Comparison of ENCODE assay signal across 8 cellular contexts in the genomic region with DNA sequence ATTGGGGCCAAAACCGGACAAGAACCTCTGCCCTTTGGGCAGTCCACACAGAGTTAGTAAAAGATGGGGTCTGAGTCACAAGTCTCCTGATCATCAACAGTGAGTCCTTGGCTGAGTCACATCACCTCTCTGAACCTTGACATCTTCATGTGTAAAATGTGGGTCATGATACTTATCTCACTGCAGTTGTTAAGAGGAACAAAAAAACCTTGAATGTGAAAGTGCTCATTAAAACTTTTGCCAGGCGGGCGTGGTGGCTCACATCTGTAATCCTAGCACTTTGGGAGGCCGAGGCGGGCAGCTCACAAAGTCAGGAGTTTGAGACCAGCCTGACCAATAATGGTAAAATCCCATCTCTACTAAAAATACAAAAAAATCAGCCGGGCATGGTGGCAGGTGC. TPM values are rescaled to one million over a fixed set of nuclear protein-coding genes. Genes with fewer than 3 reads are reported as not detected.
DNase-seq lines count a peak whose midpoint lies in the region; ATAC-seq, FAIRE-seq and TF ChIP-seq lines count a peak whose summit lies in the region.
"Had no signal": no experiment of that assay in that cellular context is flagged by ENCODE, and none has a peak within 500 bp of the region (broad histone marks: within the 10 kb centered on the region; RNA-seq: fewer than 3 reads in every experiment).

No MANE protein-coding gene starts in this region.

- no peaks in the 10 kb centered on the region for H3K9me1 ChIP-seq in K562 (ENCODE audit: control insufficient read depth, insufficient read depth, low read length)

- peak; percentile 9; the same call in 1 of the 2 replicates for TF ChIP-seq EP300 in K562 (IDR thresholded peaks at IDR 0.05; ENCODE audit: low read length)
- TF ChIP-seq EP300 in tibial nerve (IDR thresholded peaks at IDR 0.05), result no peak

- no peak overlapping the region for H3K9ac ChIP-seq in K562 (ENCODE audit: insufficient read depth in 1 of 2, low read depth in 2 of 2, low read length in 2 of 2)

- H3K4me2 ChIP-seq in K562 (ENCODE audit: insufficient read depth, low read length), result no peak overlapping the region

- DNase-seq in activated CD4-positive, alpha-beta T cell treated with anti-CD3 and anti-CD28 coated beads, Interleukin-2, amount 10 ng/mL, durations not matched to agents 24 days and 14 days, result no peak
- no peak for DNase-seq in activated CD4-positive, alpha-beta T cell treated with anti-CD3 and anti-CD28 coated beads, Interleukin-2, amount 50 U/mL, for 1 hour
- DNase-seq in K562 (ENCODE audit: extremely low read depth in 1 of 4, low spot score in 3 of 4) (peak in 2 of 4 experiments; percentile 44 to 58), tibial nerve (ENCODE audit: low spot score in 2 of 2) (no peak)
- DNase-seq: foreskin melanocyte had no signal

- ATAC-seq in K562, result peak; percentile 55; the same call in 2 of the 3 replicates
- ATAC-seq in stimulated activated memory B cell treated with anti-CD40 and anti-IgM and Interleukin-4, amounts not matched to agents 10 μg/mL and 1 μg/mL and 100 μg/mL, for 72 hours, result peak; percentile 50
- no peak for ATAC-seq in HG03520 (IDR thresholded peaks at IDR 0.05; ENCODE audit: unreplicated experiment)

- BruUV-seq in K562 (replicated peaks; lab: Mats Ljungman, UMichigan), result no TSS peak

- in situ Hi-C loops in K562 (cut with MboI), result no loop called here

- H3K27me3 ChIP-seq in K562 (ENCODE audit: control insufficient read depth in 2 of 2, insufficient read depth in 2 of 2, low read length in 2 of 2) (no peaks in the 10 kb centered on the region), tibial nerve (no peaks in the 10 kb centered on the region)

- H3K4me3 ChIP-seq in K562, result no peak overlapping the region
- H3K4me3 ChIP-seq in tibial nerve, result no peak overlapping the region

- CTCF ChIA-PET in K562 (lab: Yijun Ruan, JAX; ENCODE audit: low intra/inter-chr PET ratio), result no interaction called here

- intact Hi-C loops in activated CD4-positive, alpha-beta T cell treated with anti-CD3 and anti-CD28 coated beads, Interleukin-2, amount 10 ng/mL, durations not matched to agents 24 days and 14 days (cut with micrococcal nuclease), result no loop called here
- intact Hi-C loops in K562 (cut with micrococcal nuclease), result no loop called here

- no peaks in the 10 kb centered on the region for H4K20me1 ChIP-seq in K562 (replicated peaks; ENCODE audit: control insufficient read depth, insufficient read depth, low read length)

- TF ChIP-seq RAD21 in K562 (CRISPR knock-in tag; conservative IDR thresholded peaks at IDR 0.05 in 1 of 2, IDR thresholded peaks at IDR 0.05 in 1 of 2), result no peak

- no peaks in the 10 kb centered on the region for H3K27me3 Mint-ChIP-seq in activated CD4-positive, alpha-beta T cell treated with anti-CD3 and anti-CD28 coated beads, Interleukin-2, amount 10 ng/mL, durations not matched to agents 24 days and 14 days
- H3K27me3 Mint-ChIP-seq in stimulated activated memory B cell treated with anti-CD40 and anti-IgM and Interleukin-4, amounts not matched to agents 10 μg/mL and 1 μg/mL and 100 μg/mL, for 72 hours, result no peaks in the 10 kb centered on the region

- TF ChIP-seq POLR2A in K562 (conservative IDR thresholded peaks at IDR 0.05) (no peak), tibial nerve (IDR thresholded peaks at IDR 0.05) (no peak)

- no peaks in the 10 kb centered on the region for H3K9me3 Mint-ChIP-seq in activated CD4-positive, alpha-beta T cell treated with anti-CD3 and anti-CD28 coated beads, Interleukin-2, amount 10 ng/mL, durations not matched to agents 24 days and 14 days
- H3K9me3 Mint-ChIP-seq in stimulated activated memory B cell treated with anti-CD40 and anti-IgM and Interleukin-4, amounts not matched to agents 10 μg/mL and 1 μg/mL and 100 μg/mL, for 72 hours, result no peaks in the 10 kb centered on the region

- H2AFZ ChIP-seq in K562 (ENCODE audit: low read depth, low read length), result no peak overlapping the region

- H3K4me3 Mint-ChIP-seq in activated CD4-positive, alpha-beta T cell treated with anti-CD3 and anti-CD28 coated beads, Interleukin-2, amount 10 ng/mL, durations not matched to agents 24 days and 14 days, result no peak overlapping the region
- no peak overlapping the region for H3K4me3 Mint-ChIP-seq in stimulated activated memory B cell treated with anti-CD40 and anti-IgM and Interleukin-4, amounts not matched to agents 10 μg/mL and 1 μg/mL and 100 μg/mL, for 72 hours

- H3K36me3 ChIP-seq in K562 (ENCODE audit: control insufficient read depth, insufficient read depth, low read length) (no peaks in the 10 kb centered on the region), tibial nerve (no peaks in the 10 kb centered on the region)

- POLR2A ChIA-PET in K562 (lab: Yijun Ruan, JAX), result interaction anchor here (0.7 to 1.2 kb wide), 2 partner anchors 18 to 19 kb away, joined by 3 read pairs; partner anchors contain the start of gene S100A14

- H3K4me1 Mint-ChIP-seq in activated CD4-positive, alpha-beta T cell treated with anti-CD3 and anti-CD28 coated beads, Interleukin-2, amount 10 ng/mL, durations not matched to agents 24 days and 14 days, result peaks cover 19% of the 10 kb centered on the region
- H3K4me1 Mint-ChIP-seq in stimulated activated memory B cell treated with anti-CD40 and anti-IgM and Interleukin-4, amounts not matched to agents 10 μg/mL and 1 μg/mL and 100 μg/mL, for 72 hours, result peaks cover 35% of the 10 kb centered on the region

- FAIRE-seq in K562 (lab: Jason Lieb, UNC), result peak; percentile 80

- TF ChIP-seq CTCF in K562 (IDR thresholded peaks at IDR 0.05 in 2 of 3, conservative IDR thresholded peaks at IDR 0.05 in 1 of 3; ENCODE audit: insufficient read depth in 2 of 3, low read depth in 1 of 3, low read length in 3 of 3), result no peak
- TF ChIP-seq CTCF in tibial nerve (IDR thresholded peaks at IDR 0.05), result no peak

- WGBS in K562 (ENCODE audit: insufficient coverage, low coverage, missing lambda C conversion rate), result 19% methylated on average over 6 of the region's 6 CpGs
- 86% methylated on average over 6 of the region's 6 CpGs for WGBS in tibial nerve, 2 donors

- no peaks in the 10 kb centered on the region for H3K36me3 Mint-ChIP-seq in activated CD4-positive, alpha-beta T cell treated with anti-CD3 and anti-CD28 coated beads, Interleukin-2, amount 10 ng/mL, durations not matched to agents 24 days and 14 days (ENCODE audit: low read depth)
- H3K36me3 Mint-ChIP-seq in stimulated activated memory B cell treated with anti-CD40 and anti-IgM and Interleukin-4, amounts not matched to agents 10 μg/mL and 1 μg/mL and 100 μg/mL, for 72 hours, result no peaks in the 10 kb centered on the region

- peaks cover 0 to 2% of the 10 kb centered on the region in 2 experiments; a peak in 2 of 5 replicates for H3K4me1 ChIP-seq in K562 (replicated peaks in 1 of 2; ENCODE audit: control insufficient read depth in 2 of 2, insufficient read depth in 2 of 2, low read length in 2 of 2)
- H3K4me1 ChIP-seq in tibial nerve, result peaks cover 0 to 17% (median 2%) of the 10 kb centered on the region in 4 donors

- H3K79me2 ChIP-seq in K562 (ENCODE audit: control insufficient read depth, insufficient read depth, low read length), result no peaks in the 10 kb centered on the region

- H3K27ac Mint-ChIP-seq in activated CD4-positive, alpha-beta T cell treated with anti-CD3 and anti-CD28 coated beads, Interleukin-2, amount 10 ng/mL, durations not matched to agents 24 days and 14 days, result peak overlapping the region; percentile 77
- peak overlapping the region; percentile 97 for H3K27ac Mint-ChIP-seq in stimulated activated memory B cell treated with anti-CD40 and anti-IgM and Interleukin-4, amounts not matched to agents 10 μg/mL and 1 μg/mL and 100 μg/mL, for 72 hours

- H3K27ac ChIP-seq in K562 (ENCODE audit: extremely low read depth, low read depth, low read length) (no peak overlapping the region), tibial nerve (no peak overlapping the region)

- H3K9me3 ChIP-seq in K562 (replicated peaks; ENCODE audit: control insufficient read depth, insufficient read depth, low read depth, low read length), result no peaks in the 10 kb centered on the region
- H3K9me3 ChIP-seq in tibial nerve, result no peaks in the 10 kb centered on the region

RNA-seq across cellular contexts. Expression of gene S100A16, which starts 15.7 kb away (rescaled TPM):
- not detected in 2 replicates for total RNA-seq in activated CD4-positive, alpha-beta T cell treated with anti-CD3 and anti-CD28 coated beads, Interleukin-2, amount 10 ng/mL, durations not matched to agents 24 days and 14 days
- 0.65 and 1.3 TPM in 2 replicates for total RNA-seq in K562 (2011; cell fraction: chromatin; rRNA removed; ENCODE audit: low replicate concordance)
- total RNA-seq in K562 (2011; cell fraction: nucleolus; rRNA removed), result 0.92 and 1.3 TPM in 2 replicates
- 0.59 and 0.69 TPM in 2 replicates for total RNA-seq in K562 (2011; cell fraction: nucleoplasm; rRNA removed)
- total RNA-seq in K562 (2014; rRNA removed) (1.6 and 2.8 TPM in 2 replicates), K562 (2014; rRNA removed; fragmentation: Illumina TruSeq; extraction: Trizol) (1.4 and 2.4 TPM in 2 replicates), K562 (2015; rRNA removed; fragmentation: Illumina TruSeq; extraction: Trizol) (1.8 and 2.2 TPM in 2 replicates), K562 (2021) (3.2 and 4.3 TPM in 2 replicates), tibial nerve (100 to 1,000 TPM in 2 of 4 donors, 10 to 100 TPM in 2; 45.5 to 120 (median 77.1) TPM)
- polyA plus RNA-seq in K562 (2011; rRNA removed) (2.1 and 6.1 TPM in 2 replicates), K562 (2014; fragmentation: Illumina TruSeq; extraction: Trizol) (4.8 and 6.1 TPM in 2 replicates), K562 (2014; fragmentation: Nextera tagmentation; extraction: Ambion mirVana) (1 to 10 TPM; 2.0 to 5.0 TPM), K562 (2014; rRNA removed) (6.9 and 9.0 TPM in 2 replicates)
- polyA plus RNA-seq in K562 (2011; cell fraction: cytosol; rRNA removed), result 2.9 and 14.8 TPM in 2 replicates
- 0.81 and 4.1 TPM in 2 replicates for polyA plus RNA-seq in K562 (2011; cell fraction: nucleus; rRNA removed)
- polyA plus RNA-seq in K562 (2012), result 4.6 and 5.8 TPM in 2 replicates
- 0.63 and 1.3 TPM in 2 replicates for polyA minus RNA-seq in K562 (2011; rRNA and poly(A)+ RNA removed)
- 5.4 and 6.1 TPM in 2 replicates for polyA minus RNA-seq in K562 (2011; cell fraction: cytosol; rRNA and poly(A)+ RNA removed)
- 0.33 and 1.9 TPM in 2 replicates for polyA minus RNA-seq in K562 (2011; cell fraction: nucleus; rRNA and poly(A)+ RNA removed)
- polyA plus RNA-seq: neural cell had no signal

RNA-seq across cellular contexts. Expression of gene S100A14, which starts 18.9 kb away (rescaled TPM):
- not detected in 2 replicates for total RNA-seq in activated CD4-positive, alpha-beta T cell treated with anti-CD3 and anti-CD28 coated beads, Interleukin-2, amount 10 ng/mL, durations not matched to agents 24 days and 14 days
- total RNA-seq in K562 (2011; cell fraction: chromatin; rRNA removed; ENCODE audit: low replicate concordance), result 0.51 TPM in 1 of 2 replicates, not detected in the other
- 1.5 TPM in 1 of 2 replicates, not detected in the other for total RNA-seq in K562 (2011; cell fraction: nucleolus; rRNA removed)
- total RNA-seq in K562 (2011; cell fraction: nucleoplasm; rRNA removed), result not detected in 2 replicates
- total RNA-seq in K562 (2014; rRNA removed) (0.41 TPM in 1 of 2 replicates, not detected in the other), K562 (2014; rRNA removed; fragmentation: Illumina TruSeq; extraction: Trizol) (0.15 TPM in 1 of 2 replicates, not detected in the other), K562 (2015; rRNA removed; fragmentation: Illumina TruSeq; extraction: Trizol) (not detected in 2 replicates), K562 (2021) (0.24 and 0.25 TPM in 2 replicates), tibial nerve (10 to 100 TPM in 1 of 4 donors, not detected in 3; 15.3 TPM)
- polyA plus RNA-seq in K562 (2011; rRNA removed) (0.24 TPM in 1 of 2 replicates, not detected in the other), K562 (2014; fragmentation: Illumina TruSeq; extraction: Trizol) (0.52 TPM in 1 of 2 replicates, not detected in the other), K562 (2014; fragmentation: Nextera tagmentation; extraction: Ambion mirVana) (under 1 TPM in 1 of 2 experiments, not detected in 1; 0.10 TPM), K562 (2014; rRNA removed) (0.59 and 0.64 TPM in 2 replicates)
- 0.07 and 0.21 TPM in 2 replicates for polyA plus RNA-seq in K562 (2011; cell fraction: cytosol; rRNA removed)
- 0.27 and 0.64 TPM in 2 replicates for polyA plus RNA-seq in K562 (2011; cell fraction: nucleus; rRNA removed)
- polyA plus RNA-seq in K562 (2012), result 0.15 and 0.20 TPM in 2 replicates
- 0.21 TPM in 1 of 2 replicates, not detected in the other for polyA minus RNA-seq in K562 (2011; rRNA and poly(A)+ RNA removed)
- polyA minus RNA-seq in K562 (2011; cell fraction: cytosol; rRNA and poly(A)+ RNA removed), result not detected in 2 replicates
- not detected in 2 replicates for polyA minus RNA-seq in K562 (2011; cell fraction: nucleus; rRNA and poly(A)+ RNA removed)
- polyA plus RNA-seq: neural cell had no signal

RNA-seq across cellular contexts. Expression of gene S100A13, which starts 30.1 kb away (rescaled TPM):
- 3.1 and 3.2 TPM in 2 replicates for total RNA-seq in activated CD4-positive, alpha-beta T cell treated with anti-CD3 and anti-CD28 coated beads, Interleukin-2, amount 10 ng/mL, durations not matched to agents 24 days and 14 days
- 24.7 and 50.2 TPM in 2 replicates for total RNA-seq in K562 (2011; cell fraction: chromatin; rRNA removed; ENCODE audit: low replicate concordance)
- total RNA-seq in K562 (2011; cell fraction: nucleolus; rRNA removed), result 28.6 and 31.2 TPM in 2 replicates
- 27.3 and 31.8 TPM in 2 replicates for total RNA-seq in K562 (2011; cell fraction: nucleoplasm; rRNA removed)
- total RNA-seq in K562 (2014; rRNA removed) (48.8 and 58.0 TPM in 2 replicates), K562 (2014; rRNA removed; fragmentation: Illumina TruSeq; extraction: Trizol) (45.6 and 53.8 TPM in 2 replicates), K562 (2015; rRNA removed; fragmentation: Illumina TruSeq; extraction: Trizol) (46.5 and 49.2 TPM in 2 replicates), K562 (2021) (41.9 and 43.3 TPM in 2 replicates), tibial nerve (100 to 1,000 TPM in 3 of 4 donors, 10 to 100 TPM in 1; 74.4 to 151 (median 121) TPM)
- polyA plus RNA-seq in K562 (2011; rRNA removed) (82.1 and 112 TPM in 2 replicates), K562 (2014; fragmentation: Illumina TruSeq; extraction: Trizol) (46.5 and 51.4 TPM in 2 replicates), K562 (2014; fragmentation: Nextera tagmentation; extraction: Ambion mirVana) (100 to 1,000 TPM; 128 to 129 TPM), K562 (2014; rRNA removed) (101 and 114 TPM in 2 replicates)
- 76.6 and 95.8 TPM in 2 replicates for polyA plus RNA-seq in K562 (2011; cell fraction: cytosol; rRNA removed)
- 77.0 and 81.9 TPM in 2 replicates for polyA plus RNA-seq in K562 (2011; cell fraction: nucleus; rRNA removed)
- polyA plus RNA-seq in K562 (2012), result 90.6 and 94.3 TPM in 2 replicates
- 26.7 and 43.1 TPM in 2 replicates for polyA minus RNA-seq in K562 (2011; rRNA and poly(A)+ RNA removed)
- 9.8 and 13.9 TPM in 2 replicates for polyA minus RNA-seq in K562 (2011; cell fraction: cytosol; rRNA and poly(A)+ RNA removed)
- 8.0 and 9.2 TPM in 2 replicates for polyA minus RNA-seq in K562 (2011; cell fraction: nucleus; rRNA and poly(A)+ RNA removed)

RNA-seq across cellular contexts. Expression of gene S100A1, which starts 31.0 kb away (rescaled TPM):
- not detected in 2 replicates for total RNA-seq in activated CD4-positive, alpha-beta T cell treated with anti-CD3 and anti-CD28 coated beads, Interleukin-2, amount 10 ng/mL, durations not matched to agents 24 days and 14 days
- total RNA-seq in K562 (2011; cell fraction: chromatin; rRNA removed; ENCODE audit: low replicate concordance), result 3.4 and 6.9 TPM in 2 replicates
- total RNA-seq in K562 (2011; cell fraction: nucleolus; rRNA removed), result 4.8 and 6.3 TPM in 2 replicates
- 5.9 and 8.4 TPM in 2 replicates for total RNA-seq in K562 (2011; cell fraction: nucleoplasm; rRNA removed)
- total RNA-seq in K562 (2014; rRNA removed) (16.1 and 22.4 TPM in 2 replicates), K562 (2014; rRNA removed; fragmentation: Illumina TruSeq; extraction: Trizol) (4.6 and 5.7 TPM in 2 replicates), K562 (2015; rRNA removed; fragmentation: Illumina TruSeq; extraction: Trizol) (7.9 TPM in 2 replicates), K562 (2021) (12.7 and 14.1 TPM in 2 replicates), tibial nerve (100 to 1,000 TPM in 1 of 4 donors, 10 to 100 TPM in 3; 41.4 to 102 (median 69.2) TPM)
- polyA plus RNA-seq in K562 (2011; rRNA removed) (27.3 and 30.1 TPM in 2 replicates), K562 (2014; fragmentation: Illumina TruSeq; extraction: Trizol) (14.4 and 15.0 TPM in 2 replicates), K562 (2014; fragmentation: Nextera tagmentation; extraction: Ambion mirVana) (under 1 TPM; 0.44 to 0.53 TPM), K562 (2014; rRNA removed) (24.4 and 27.1 TPM in 2 replicates)
- 46.4 and 48.5 TPM in 2 replicates for polyA plus RNA-seq in K562 (2011; cell fraction: cytosol; rRNA removed)
- polyA plus RNA-seq in K562 (2011; cell fraction: nucleus; rRNA removed), result 10.6 and 11.0 TPM in 2 replicates
- polyA plus RNA-seq in K562 (2012), result 27.9 and 39.5 TPM in 2 replicates
- polyA minus RNA-seq in K562 (2011; rRNA and poly(A)+ RNA removed), result 12.5 and 25.6 TPM in 2 replicates
- polyA minus RNA-seq in K562 (2011; cell fraction: cytosol; rRNA and poly(A)+ RNA removed), result 11.0 and 12.5 TPM in 2 replicates
- 2.2 and 4.4 TPM in 2 replicates for polyA minus RNA-seq in K562 (2011; cell fraction: nucleus; rRNA and poly(A)+ RNA removed)
- polyA plus RNA-seq: neural cell had no signal

RNA-seq across cellular contexts. Expression of gene S100A2, which starts 31.6 kb away (rescaled TPM):
- 0.40 and 1.2 TPM in 2 replicates for total RNA-seq in activated CD4-positive, alpha-beta T cell treated with anti-CD3 and anti-CD28 coated beads, Interleukin-2, amount 10 ng/mL, durations not matched to agents 24 days and 14 days
- not detected in 2 replicates for total RNA-seq in K562 (2011; cell fraction: chromatin; rRNA removed; ENCODE audit: low replicate concordance)
- total RNA-seq in K562 (2011; cell fraction: nucleolus; rRNA removed), result not detected in 2 replicates
- total RNA-seq in K562 (2011; cell fraction: nucleoplasm; rRNA removed), result not detected in 2 replicates
- total RNA-seq in K562 (2014; rRNA removed) (not detected in 2 replicates), K562 (2014; rRNA removed; fragmentation: Illumina TruSeq; extraction: Trizol) (not detected in 2 replicates), K562 (2015; rRNA removed; fragmentation: Illumina TruSeq; extraction: Trizol) (0.49 TPM in 1 of 2 replicates, not detected in the other), K562 (2021) (0.40 and 1.3 TPM in 2 replicates), tibial nerve (10 to 100 TPM in 1 of 4 donors, 1 to 10 TPM in 2, not detected in 1; 2.3 to 12.6 (median 4.2) TPM)
- polyA plus RNA-seq in K562 (2011; rRNA removed) (0.65 TPM in 1 of 2 replicates, not detected in the other), K562 (2014; fragmentation: Illumina TruSeq; extraction: Trizol) (0.86 TPM in 1 of 2 replicates, not detected in the other), K562 (2014; fragmentation: Nextera tagmentation; extraction: Ambion mirVana) (under 1 TPM; 0.28 to 0.46 TPM), K562 (2014; rRNA removed) (0.38 and 0.44 TPM in 2 replicates)
- 0.34 TPM in 1 of 2 replicates, not detected in the other for polyA plus RNA-seq in K562 (2011; cell fraction: cytosol; rRNA removed)
- 0.28 TPM in 1 of 2 replicates, not detected in the other for polyA plus RNA-seq in K562 (2011; cell fraction: nucleus; rRNA removed)
- polyA plus RNA-seq in K562 (2012), result 0.22 and 0.23 TPM in 2 replicates
- not detected in 2 replicates for polyA minus RNA-seq in K562 (2011; rRNA and poly(A)+ RNA removed)
- polyA minus RNA-seq in K562 (2011; cell fraction: cytosol; rRNA and poly(A)+ RNA removed), result not detected in 2 replicates
- not detected in 2 replicates for polyA minus RNA-seq in K562 (2011; cell fraction: nucleus; rRNA and poly(A)+ RNA removed)
- polyA plus RNA-seq: neural cell had no signal

Comparison
In these comparisons a context has a peak if more than half of its experiments do, and no peak if none do; other contexts are left out.
1. RNA of gene S100A16, which starts 15.7 kb away (total RNA-seq): 45.5 to 120 TPM in tibial nerve; 0.59 to 4.3 TPM in K562 and not detected in activated CD4-positive, alpha-beta T cell treated with anti-CD3 and anti-CD28 coated beads, Interleukin-2, amount 10 ng/mL, durations not matched to agents 24 days and 14 days; every median in the first group is over 4 times any median in the second.